ENCODE assay signal across 1 cellular context in the genomic region with DNA sequence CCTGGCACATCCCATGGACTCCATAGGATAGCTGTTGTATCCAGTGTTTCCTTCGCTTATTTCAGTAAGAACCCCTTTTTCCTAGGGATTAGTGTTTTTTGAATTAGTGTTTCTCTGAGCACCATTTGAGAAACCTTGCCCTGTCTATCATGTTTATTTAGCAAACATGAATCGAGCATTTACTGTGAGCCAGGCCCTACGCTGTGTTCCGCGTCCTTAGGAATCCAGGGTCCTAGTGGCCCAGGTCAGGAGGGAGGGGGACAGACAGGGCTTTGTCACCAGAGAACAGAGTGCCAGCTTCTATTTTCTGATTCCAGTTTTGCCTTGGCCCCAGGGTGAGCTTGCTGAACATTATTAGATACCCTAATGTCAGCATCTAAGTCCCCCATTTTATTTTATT.
TF ChIP-seq lines count a peak whose summit lies in the region.

No MANE protein-coding gene starts in this region.

TF ChIP-seq in GM23338, 12 proteins besides CTCF, POLR2A, EP300 and RAD21 (continued from another document):
- TF ChIP-seq, protein P1, sequence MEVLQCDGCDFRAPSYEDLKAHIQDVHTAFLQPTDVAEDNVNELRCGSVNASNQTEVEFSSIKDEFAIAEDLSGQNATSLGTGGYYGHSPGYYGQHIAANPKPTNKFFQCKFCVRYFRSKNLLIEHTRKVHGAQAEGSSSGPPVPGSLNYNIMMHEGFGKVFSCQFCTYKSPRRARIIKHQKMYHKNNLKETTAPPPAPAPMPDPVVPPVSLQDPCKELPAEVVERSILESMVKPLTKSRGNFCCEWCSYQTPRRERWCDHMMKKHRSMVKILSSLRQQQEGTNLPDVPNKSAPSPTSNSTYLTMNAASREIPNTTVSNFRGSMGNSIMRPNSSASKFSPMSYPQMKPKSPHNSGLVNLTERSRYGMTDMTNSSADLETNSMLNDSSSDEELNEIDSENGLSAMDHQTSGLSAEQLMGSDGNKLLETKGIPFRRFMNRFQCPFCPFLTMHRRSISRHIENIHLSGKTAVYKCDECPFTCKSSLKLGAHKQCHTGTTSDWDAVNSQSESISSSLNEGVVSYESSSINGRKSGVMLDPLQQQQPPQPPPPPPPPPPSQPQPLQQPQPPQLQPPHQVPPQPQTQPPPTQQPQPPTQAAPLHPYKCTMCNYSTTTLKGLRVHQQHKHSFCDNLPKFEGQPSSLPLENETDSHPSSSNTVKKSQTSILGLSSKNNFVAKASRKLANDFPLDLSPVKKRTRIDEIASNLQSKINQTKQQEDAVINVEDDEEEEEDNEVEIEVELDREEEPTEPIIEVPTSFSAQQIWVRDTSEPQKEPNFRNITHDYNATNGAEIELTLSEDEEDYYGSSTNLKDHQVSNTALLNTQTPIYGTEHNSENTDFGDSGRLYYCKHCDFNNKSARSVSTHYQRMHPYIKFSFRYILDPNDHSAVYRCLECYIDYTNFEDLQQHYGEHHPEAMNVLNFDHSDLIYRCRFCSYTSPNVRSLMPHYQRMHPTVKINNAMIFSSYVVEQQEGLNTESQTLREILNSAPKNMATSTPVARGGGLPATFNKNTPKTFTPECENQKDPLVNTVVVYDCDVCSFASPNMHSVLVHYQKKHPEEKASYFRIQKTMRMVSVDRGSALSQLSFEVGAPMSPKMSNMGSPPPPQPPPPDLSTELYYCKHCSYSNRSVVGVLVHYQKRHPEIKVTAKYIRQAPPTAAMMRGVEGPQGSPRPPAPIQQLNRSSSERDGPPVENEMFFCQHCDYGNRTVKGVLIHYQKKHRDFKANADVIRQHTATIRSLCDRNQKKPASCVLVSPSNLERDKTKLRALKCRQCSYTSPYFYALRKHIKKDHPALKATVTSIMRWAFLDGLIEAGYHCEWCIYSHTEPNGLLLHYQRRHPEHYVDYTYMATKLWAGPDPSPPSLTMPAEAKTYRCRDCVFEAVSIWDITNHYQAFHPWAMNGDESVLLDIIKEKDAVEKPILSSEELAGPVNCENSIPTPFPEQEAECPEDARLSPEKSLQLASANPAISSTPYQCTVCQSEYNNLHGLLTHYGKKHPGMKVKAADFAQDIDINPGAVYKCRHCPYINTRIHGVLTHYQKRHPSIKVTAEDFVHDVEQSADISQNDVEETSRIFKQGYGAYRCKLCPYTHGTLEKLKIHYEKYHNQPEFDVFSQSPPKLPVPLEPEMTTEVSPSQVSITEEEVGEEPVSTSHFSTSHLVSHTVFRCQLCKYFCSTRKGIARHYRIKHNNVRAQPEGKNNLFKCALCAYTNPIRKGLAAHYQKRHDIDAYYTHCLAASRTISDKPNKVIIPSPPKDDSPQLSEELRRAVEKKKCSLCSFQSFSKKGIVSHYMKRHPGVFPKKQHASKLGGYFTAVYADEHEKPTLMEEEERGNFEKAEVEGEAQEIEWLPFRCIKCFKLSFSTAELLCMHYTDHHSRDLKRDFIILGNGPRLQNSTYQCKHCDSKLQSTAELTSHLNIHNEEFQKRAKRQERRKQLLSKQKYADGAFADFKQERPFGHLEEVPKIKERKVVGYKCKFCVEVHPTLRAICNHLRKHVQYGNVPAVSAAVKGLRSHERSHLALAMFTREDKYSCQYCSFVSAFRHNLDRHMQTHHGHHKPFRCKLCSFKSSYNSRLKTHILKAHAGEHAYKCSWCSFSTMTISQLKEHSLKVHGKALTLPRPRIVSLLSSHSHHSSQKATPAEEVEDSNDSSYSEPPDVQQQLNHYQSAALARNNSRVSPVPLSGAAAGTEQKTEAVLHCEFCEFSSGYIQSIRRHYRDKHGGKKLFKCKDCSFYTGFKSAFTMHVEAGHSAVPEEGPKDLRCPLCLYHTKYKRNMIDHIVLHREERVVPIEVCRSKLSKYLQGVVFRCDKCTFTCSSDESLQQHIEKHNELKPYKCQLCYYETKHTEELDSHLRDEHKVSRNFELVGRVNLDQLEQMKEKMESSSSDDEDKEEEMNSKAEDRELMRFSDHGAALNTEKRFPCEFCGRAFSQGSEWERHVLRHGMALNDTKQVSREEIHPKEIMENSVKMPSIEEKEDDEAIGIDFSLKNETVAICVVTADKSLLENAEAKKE (CRISPR knock-in tag; IDR thresholded peaks at IDR 0.05) = no peak
- TF ChIP-seq EZH2 (IDR thresholded peaks at IDR 0.05; ENCODE audit: low read depth, unreplicated experiment) (no peak), POLR2AphosphoS5 (IDR thresholded peaks at IDR 0.05; ENCODE audit: low read depth) (no peak), CREB1 (CRISPR knock-in tag; IDR thresholded peaks at IDR 0.05; ENCODE audit: low read depth) (no peak), NANOG (IDR thresholded peaks at IDR 0.05; ENCODE audit: borderline replicate concordance) (no peak), ZNF114 (CRISPR knock-in tag; IDR thresholded peaks at IDR 0.05) (no peak)
- TF ChIP-seq, protein P2, sequence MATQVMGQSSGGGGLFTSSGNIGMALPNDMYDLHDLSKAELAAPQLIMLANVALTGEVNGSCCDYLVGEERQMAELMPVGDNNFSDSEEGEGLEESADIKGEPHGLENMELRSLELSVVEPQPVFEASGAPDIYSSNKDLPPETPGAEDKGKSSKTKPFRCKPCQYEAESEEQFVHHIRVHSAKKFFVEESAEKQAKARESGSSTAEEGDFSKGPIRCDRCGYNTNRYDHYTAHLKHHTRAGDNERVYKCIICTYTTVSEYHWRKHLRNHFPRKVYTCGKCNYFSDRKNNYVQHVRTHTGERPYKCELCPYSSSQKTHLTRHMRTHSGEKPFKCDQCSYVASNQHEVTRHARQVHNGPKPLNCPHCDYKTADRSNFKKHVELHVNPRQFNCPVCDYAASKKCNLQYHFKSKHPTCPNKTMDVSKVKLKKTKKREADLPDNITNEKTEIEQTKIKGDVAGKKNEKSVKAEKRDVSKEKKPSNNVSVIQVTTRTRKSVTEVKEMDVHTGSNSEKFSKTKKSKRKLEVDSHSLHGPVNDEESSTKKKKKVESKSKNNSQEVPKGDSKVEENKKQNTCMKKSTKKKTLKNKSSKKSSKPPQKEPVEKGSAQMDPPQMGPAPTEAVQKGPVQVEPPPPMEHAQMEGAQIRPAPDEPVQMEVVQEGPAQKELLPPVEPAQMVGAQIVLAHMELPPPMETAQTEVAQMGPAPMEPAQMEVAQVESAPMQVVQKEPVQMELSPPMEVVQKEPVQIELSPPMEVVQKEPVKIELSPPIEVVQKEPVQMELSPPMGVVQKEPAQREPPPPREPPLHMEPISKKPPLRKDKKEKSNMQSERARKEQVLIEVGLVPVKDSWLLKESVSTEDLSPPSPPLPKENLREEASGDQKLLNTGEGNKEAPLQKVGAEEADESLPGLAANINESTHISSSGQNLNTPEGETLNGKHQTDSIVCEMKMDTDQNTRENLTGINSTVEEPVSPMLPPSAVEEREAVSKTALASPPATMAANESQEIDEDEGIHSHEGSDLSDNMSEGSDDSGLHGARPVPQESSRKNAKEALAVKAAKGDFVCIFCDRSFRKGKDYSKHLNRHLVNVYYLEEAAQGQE (IDR thresholded peaks at IDR 0.05; ENCODE audit: unreplicated experiment) = no peak
- TF ChIP-seq, protein P3, sequence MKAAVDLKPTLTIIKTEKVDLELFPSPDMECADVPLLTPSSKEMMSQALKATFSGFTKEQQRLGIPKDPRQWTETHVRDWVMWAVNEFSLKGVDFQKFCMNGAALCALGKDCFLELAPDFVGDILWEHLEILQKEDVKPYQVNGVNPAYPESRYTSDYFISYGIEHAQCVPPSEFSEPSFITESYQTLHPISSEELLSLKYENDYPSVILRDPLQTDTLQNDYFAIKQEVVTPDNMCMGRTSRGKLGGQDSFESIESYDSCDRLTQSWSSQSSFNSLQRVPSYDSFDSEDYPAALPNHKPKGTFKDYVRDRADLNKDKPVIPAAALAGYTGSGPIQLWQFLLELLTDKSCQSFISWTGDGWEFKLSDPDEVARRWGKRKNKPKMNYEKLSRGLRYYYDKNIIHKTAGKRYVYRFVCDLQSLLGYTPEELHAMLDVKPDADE (IDR thresholded peaks at IDR 0.05) = no peak
